18 cellular contexts compared by ENCODE assay signal in genomic region chr14:102940729-102941362, GRCh38. TPM values are rescaled to one million over a fixed set of nuclear protein-coding genes. Genes with fewer than 3 reads are reported as not detected.
DNase-seq lines count a peak whose midpoint lies in the region; ATAC-seq and TF ChIP-seq lines count a peak whose summit lies in the region.
"Had no signal": no experiment of that assay in that cellular context is flagged by ENCODE, and none has a peak within 500 bp of the region (broad histone marks: within the 10 kb centered on the region; RNA-seq: fewer than 3 reads in every experiment).

No MANE protein-coding gene starts in this region.

- H4K20me1 ChIP-seq in Karpas-422 (ENCODE audit: insufficient read depth, low read depth, low read length) = no peaks in the 10 kb centered on the region

- peaks cover 35% of the 10 kb centered on the region for H3K4me1 ChIP-seq in Karpas-422 (ENCODE audit: low read length)
- peaks cover 4% of the 10 kb centered on the region for H3K4me1 ChIP-seq in upper lobe of right lung
- H3K4me1 ChIP-seq: SJCRH30 had no signal

- H3K4me3 Mint-ChIP-seq in nephron progenitor cell = no peak overlapping the region
- H3K4me3 Mint-ChIP-seq: H9 had no signal

- peak overlapping the region; percentile 39; the same call in 1 of the 2 replicates for H2AFZ ChIP-seq in Karpas-422 (ENCODE audit: low read length)

- H3K4me3 ChIP-seq in Karpas-422 (ENCODE audit: low read length) = peak overlapping the region; percentile 7; the same call in 1 of the 2 replicates
- H3K4me3 ChIP-seq in upper lobe of right lung = no peak overlapping the region
- H3K4me3 ChIP-seq: SJCRH30 had no signal

- H3K27me3 ChIP-seq in Karpas-422 (ENCODE audit: low read length) (no peaks in the 10 kb centered on the region), upper lobe of right lung (no peaks in the 10 kb centered on the region)
- H3K27me3 ChIP-seq: SJCRH30 had no signal

- H3K27me3 Mint-ChIP-seq in nephron progenitor cell (ENCODE audit: low read depth, poor library complexity) = no peaks in the 10 kb centered on the region

- peak overlapping the region; percentile 57 for H3K9ac ChIP-seq in Karpas-422 (ENCODE audit: low read length)

- peaks cover 57% of the 10 kb centered on the region for H3K36me3 Mint-ChIP-seq in nephron progenitor cell (ENCODE audit: low read depth)

- H3K27ac ChIP-seq in Karpas-422 (ENCODE audit: low read length) (peak overlapping the region; percentile 82), VCaP (peak overlapping the region; percentile 13; the same call in 1 of the 2 replicates), upper lobe of right lung (peak overlapping the region; percentile 24)
- H3K27ac ChIP-seq: HL-60, SJCRH30 had no signal

- no peak for ATAC-seq in upper lobe of right lung
- ATAC-seq in GM19452 (IDR thresholded peaks at IDR 0.05; ENCODE audit: unreplicated experiment) = no peak
- ATAC-seq: Panc1 had no signal

- no peaks in the 10 kb centered on the region for H3K9me3 Mint-ChIP-seq in nephron progenitor cell
- H3K9me3 Mint-ChIP-seq: H9 had no signal

- H3K4me2 ChIP-seq in Karpas-422 (ENCODE audit: low read depth, low read length, poor library complexity, severe bottlenecking) = peak overlapping the region; percentile 46

- peak overlapping the region; percentile 22 for H3K27ac Mint-ChIP-seq in nephron progenitor cell
- H3K27ac Mint-ChIP-seq: H9 had no signal

- H3K36me3 ChIP-seq in Karpas-422 (ENCODE audit: insufficient read depth, low read length) (no peaks in the 10 kb centered on the region), upper lobe of right lung (peaks cover 81% of the 10 kb centered on the region)

- intact Hi-C loops in upper lobe of right lung (cut with DNase I) = no loop called here

- H3K79me2 ChIP-seq in Karpas-422 (ENCODE audit: low read length) = no peaks in the 10 kb centered on the region

- no peaks in the 10 kb centered on the region for H3K9me2 ChIP-seq in Karpas-422 (replicated peaks; ENCODE audit: insufficient read depth, low read length)

- H3K9me3 ChIP-seq in Karpas-422 (ENCODE audit: low read length) (no peaks in the 10 kb centered on the region), upper lobe of right lung (no peaks in the 10 kb centered on the region)
- H3K9me3 ChIP-seq: SJCRH30 had no signal

- DNase-seq in Karpas-422 (peak; percentile 68), nephron progenitor cell (no peak), upper lobe of right lung (no peak), RKO (ENCODE audit: low spot score) (no peak), HuH-7 (ENCODE audit: low spot score) (no peak)
- DNase-seq: AML-193, H9, KG1, NCI-H1092 treated with DMSO at 0.1 percent for 48 hours, NCI-H1436 treated with DMSO at 0.1 percent for 48 hours, NCI-H1930, NCI-H2227 treated with DMSO at 0.1 percent for 48 hours, NCI-H748 treated with DMSO at 0.1 percent for 48 hours, SJCRH30 had no signal

- H3K4me1 Mint-ChIP-seq in nephron progenitor cell = no peaks in the 10 kb centered on the region
- H3K4me1 Mint-ChIP-seq: H9 had no signal

- TF ChIP-seq CTCF in VCaP (conservative IDR thresholded peaks at IDR 0.05) (no peak), nephron progenitor cell (IDR thresholded peaks at IDR 0.05) (no peak), upper lobe of right lung (IDR thresholded peaks at IDR 0.05) (no peak)

RNA-seq across cellular contexts. Expression of gene AMN, which starts 18.4 kb away (rescaled TPM):
- total RNA-seq in Karpas-422 (2014; rRNA removed; shearing (Covaris generic); ENCODE audit: low replicate concordance) = 7.7 and 16.7 TPM in 2 replicates
- total RNA-seq in upper lobe of right lung = 19.8 TPM
- total RNA-seq: SJCRH30 had no signal

Comparison
In these comparisons a context has a peak if more than half of its experiments do, and no peak if none do; other contexts are left out.
1. H3K27ac ChIP-seq: peak in every context shown above with its lines; median percentile 82 in Karpas-422; 24 in upper lobe of right lung; 13 in VCaP.